In the genomic region with DNA sequence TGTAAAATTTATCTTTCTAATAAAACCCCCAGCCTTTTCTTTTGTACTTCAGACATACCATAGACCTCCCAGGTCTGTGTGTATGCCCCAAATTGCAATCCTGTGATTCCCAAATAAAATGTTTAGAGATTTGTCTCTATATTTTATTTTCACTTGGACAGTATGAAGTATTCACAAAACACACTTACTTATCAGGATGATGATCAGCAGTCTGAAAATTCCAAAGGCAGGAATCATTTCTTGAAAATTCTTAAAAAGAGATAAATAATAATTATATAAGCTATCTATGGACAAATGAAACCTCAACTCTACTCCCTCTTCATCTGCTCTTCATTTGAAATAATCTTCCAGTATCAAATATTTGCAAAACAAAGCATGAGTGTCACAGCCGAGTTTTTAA, we compare ENCODE assay signal across 16 cellular contexts. TPM values are rescaled to one million over a fixed set of nuclear protein-coding genes. Genes with fewer than 3 reads are reported as not detected.
A peak's percentile ranks its signal among the peaks of the same experiment; 100 is the strongest.
DNase-seq lines count a peak whose midpoint lies in the region; TF ChIP-seq lines count a peak whose summit lies in the region.
"Had no signal": no experiment of that assay in that cellular context is flagged by ENCODE, and none has a peak within 500 bp of the region (broad histone marks: within the 10 kb centered on the region; RNA-seq: fewer than 3 reads in every experiment).

No MANE protein-coding gene starts in this region.

- H3K4me3 Mint-ChIP-seq in HFFc6, result no peak overlapping the region
- H3K4me3 Mint-ChIP-seq: B cell; CD4-positive, CD25-positive, alpha-beta regulatory T cell; CD8-positive, alpha-beta T cell; GM23338; H9 had no signal

- H3K27me3 Mint-ChIP-seq in HFFc6 (ENCODE audit: insufficient read depth), result no peaks in the 10 kb centered on the region
- H3K27me3 Mint-ChIP-seq: B cell; CD4-positive, CD25-positive, alpha-beta regulatory T cell had no signal

- peaks cover 22% of the 10 kb centered on the region for H3K4me1 Mint-ChIP-seq in HFFc6 (ENCODE audit: low read depth)
- H3K4me1 Mint-ChIP-seq: B cell; CD4-positive, CD25-positive, alpha-beta regulatory T cell had no signal

- H3K27ac Mint-ChIP-seq in HFFc6, result no peak overlapping the region
- H3K27ac Mint-ChIP-seq: B cell; CD4-positive, CD25-positive, alpha-beta regulatory T cell; CD8-positive, alpha-beta T cell; GM23338; H9 had no signal

- H3K9me3 Mint-ChIP-seq in HFFc6, result no peaks in the 10 kb centered on the region
- H3K9me3 Mint-ChIP-seq: CD4-positive, CD25-positive, alpha-beta regulatory T cell; CD8-positive, alpha-beta T cell; GM23338; H9 had no signal

- DNase-seq in EH (ENCODE audit: low read depth) (peak; percentile 17), HFFc6 (peak; percentile 25), amniotic epithelial cell (ENCODE audit: low read depth) (peak; percentile 10), hippocampal formation (lab: John Stamatoyannopoulos, UW) (no peak), cerebellar cortex (ENCODE audit: low spot score) (no peak), GM19238 (ENCODE audit: insufficient read length, low spot score) (no peak)
- DNase-seq: CD4-positive, CD25-positive, alpha-beta regulatory T cell; CD8-positive, alpha-beta T cell; DMS 273 treated with DMSO at 0.1 percent for 48 hours; DMS79; GF-D8; H9 had no signal

- no peaks in the 10 kb centered on the region for H3K36me3 Mint-ChIP-seq in HFFc6 (ENCODE audit: low read depth)
- H3K36me3 Mint-ChIP-seq: CD4-positive, CD25-positive, alpha-beta regulatory T cell; CD8-positive, alpha-beta T cell had no signal

- no peak for TF ChIP-seq CTCF in HFFc6 (IDR thresholded peaks at IDR 0.05)

RNA-seq across cellular contexts. Expression of gene GJA9, which starts 11.6 kb away (rescaled TPM):
- not detected for total RNA-seq in HFFc6 (2021; fragmentation: NEBNext Ultra II Directional; extraction: Animal tissue kit (Norgen Biotek cat#: 25700))
- total RNA-seq: B cell; CD4-positive, CD25-positive, alpha-beta regulatory T cell; CD8-positive, alpha-beta T cell; G401; GM23338; H4; H9 had no signal

RNA-seq across cellular contexts. Expression of gene MYCBP, which starts 19.8 kb away (rescaled TPM):
- 10 to 100 TPM; 28.4 to 43.7 (median 36.3) TPM for total RNA-seq in HFFc6 (2021; fragmentation: NEBNext Ultra II Directional; extraction: Animal tissue kit (Norgen Biotek cat#: 25700))

RNA-seq across cellular contexts. Expression of gene RRAGC, which starts 33.4 kb away (rescaled TPM):
- total RNA-seq in HFFc6 (2021; fragmentation: NEBNext Ultra II Directional; extraction: Animal tissue kit (Norgen Biotek cat#: 25700)), result 10 to 100 TPM; 23.1 to 27.2 (median 26.2) TPM

RNA-seq across cellular contexts. Expression of gene RHBDL2, which starts 48.7 kb away (rescaled TPM):
- total RNA-seq in HFFc6 (2021; fragmentation: NEBNext Ultra II Directional; extraction: Animal tissue kit (Norgen Biotek cat#: 25700)), result 1 to 10 TPM in 2 of 6 experiments, under 1 TPM in 4; 0.11 to 1.2 (median 0.51) TPM
- total RNA-seq: B cell; CD4-positive, CD25-positive, alpha-beta regulatory T cell; CD8-positive, alpha-beta T cell; H4; H9 had no signal

Comparison
In these comparisons a context has a peak if more than half of its experiments do, and no peak if none do; other contexts are left out.
1. DNase-seq: peak in EH (single experiment), HFFc6 (single experiment) and amniotic epithelial cell (single experiment); none in hippocampal formation (0 of 2), cerebellar cortex (single experiment) and GM19238 (single experiment).